26 cellular contexts compared by ENCODE assay signal in genomic region chr11:78815631-78816232, GRCh38.
"Had no signal": no experiment of that assay in that cellular context is flagged by ENCODE, and none has a peak within 500 bp of the region (broad histone marks: within the 10 kb centered on the region; RNA-seq: fewer than 3 reads in every experiment).

No MANE protein-coding gene starts in this region.

- H3K36me3 ChIP-seq: left ventricle myocardium inferior, pancreas, prostate gland, sigmoid colon, spleen, suprapubic skin, thoracic aorta, transverse colon, upper lobe of left lung had no signal

- H3K4me1 ChIP-seq: pancreas, prostate gland, suprapubic skin had no signal

- H3K4me3 ChIP-seq: left ventricle myocardium inferior, mucosa of descending colon, pancreas, prostate gland, sigmoid colon, spleen, suprapubic skin, thoracic aorta, transverse colon, upper lobe of left lung had no signal

- FAIRE-seq: islet of Langerhans, pancreas, small intestine, urothelium cell line had no signal

- H3K27me3 ChIP-seq: pancreas, sigmoid colon, suprapubic skin, transverse colon, upper lobe of left lung had no signal

- DNase-seq: head of caudate nucleus; hypothalamus; immature natural killer cell; left ventricle myocardium inferior; midbrain; mucosa of descending colon; naive thymus-derived CD4-positive, alpha-beta T cell; nucleus accumbens; pancreas; posterior cingulate gyrus; retina; right cardiac atrium; sigmoid colon; small intestine; spleen; stimulated activated CD4-positive, alpha-beta T cell treated with anti-CD3 and anti-CD28 coated beads, Interleukin-4, amount 100 ng/mL, for 24 hours; stimulated activated naive CD4-positive, alpha-beta T cell; transverse colon; upper lobe of left lung had no signal

- H3K9me3 ChIP-seq: left ventricle myocardium inferior, mucosa of descending colon, pancreas, prostate gland, sigmoid colon, spleen, suprapubic skin, thoracic aorta, transverse colon, upper lobe of left lung had no signal

- ATAC-seq: mucosa of descending colon; naive thymus-derived CD4-positive, alpha-beta T cell; natural killer cell treated with Interleukin-12 subunit alpha and Interleukin-12 subunit beta and Interleukin-15 and Interleukin-18, amount 100 ng/mL, for 72 hours; stimulated activated effector memory CD8-positive, alpha-beta T cell treated with anti-CD3 and anti-CD28 coated beads, Interleukin-12 subunit alpha, Interleukin-12 subunit beta, amount 100 ng/mL, for 72 hours had no signal

- H3K27ac ChIP-seq: left ventricle myocardium inferior, pancreas, prostate gland, sigmoid colon, spleen, suprapubic skin, thoracic aorta, transverse colon, upper lobe of left lung had no signal
